In genomic region chr10:62352356-62352963, GRCh38 we compare ENCODE assay signal across 13 cellular contexts.
DNase-seq lines count a peak whose midpoint lies in the region; ATAC-seq and TF ChIP-seq lines count a peak whose summit lies in the region.
"Had no signal": no experiment of that assay in that cellular context is flagged by ENCODE, and none has a peak within 500 bp of the region (broad histone marks: within the 10 kb centered on the region; RNA-seq: fewer than 3 reads in every experiment).

No MANE protein-coding gene starts in this region.

- peaks cover 12% of the 10 kb centered on the region for H3K4me1 Mint-ChIP-seq in stimulated activated effector memory CD8-positive, alpha-beta T cell treated with anti-CD3 and anti-CD28 coated beads, Interleukin-12 subunit alpha, Interleukin-12 subunit beta, amount 100 ng/mL, for 72 hours
- H3K4me1 Mint-ChIP-seq: naive thymus-derived CD8-positive, alpha-beta T cell had no signal

- no peak overlapping the region for H3K4me3 ChIP-seq in fibroblast of pulmonary artery (replicated peaks; ENCODE audit: low read depth, low read length)
- H3K4me3 ChIP-seq: ascending aorta had no signal

- peaks cover 16% of the 10 kb centered on the region for H3K9me3 Mint-ChIP-seq in stimulated activated effector memory CD8-positive, alpha-beta T cell treated with anti-CD3 and anti-CD28 coated beads, Interleukin-12 subunit alpha, Interleukin-12 subunit beta, amount 100 ng/mL, for 72 hours

- no peaks in the 10 kb centered on the region for H3K36me3 Mint-ChIP-seq in stimulated activated effector memory CD8-positive, alpha-beta T cell treated with anti-CD3 and anti-CD28 coated beads, Interleukin-12 subunit alpha, Interleukin-12 subunit beta, amount 100 ng/mL, for 72 hours

- H3K4me3 Mint-ChIP-seq in stimulated activated effector memory CD8-positive, alpha-beta T cell treated with anti-CD3 and anti-CD28 coated beads, Interleukin-12 subunit alpha, Interleukin-12 subunit beta, amount 100 ng/mL, for 72 hours, result no peak overlapping the region
- H3K4me3 Mint-ChIP-seq: naive thymus-derived CD8-positive, alpha-beta T cell had no signal

- peak; percentile 75 for DNase-seq in activated effector memory CD4-positive, alpha-beta T cell treated with anti-CD3 and anti-CD28 coated beads, Interleukin-2, amount 50 U/mL, for 16 hours
- DNase-seq in activated effector memory CD4-positive, alpha-beta T cell treated with Interleukin-2 at 50 U/mL for 16 hours, result no peak
- peak; percentile 5 to 20 for DNase-seq in activated CD4-positive, alpha-beta T cell treated with anti-CD3 and anti-CD28 coated beads, Interleukin-2, amount 50 U/mL, for 4 hours
- DNase-seq in fibroblast of pulmonary artery (ENCODE audit: low read depth), result peak; percentile 5
- no peak for DNase-seq in stimulated activated effector memory CD8-positive, alpha-beta T cell treated with anti-CD3 and anti-CD28 coated beads, Interleukin-12 subunit alpha, Interleukin-12 subunit beta, amount 100 ng/mL, for 72 hours (ENCODE audit: low spot score in 2 of 2)
- no peak for DNase-seq in central memory CD4-positive, alpha-beta T cell
- DNase-seq: DMS79; left colon; naive thymus-derived CD8-positive, alpha-beta T cell; NCI-H2171 treated with DMSO at 0.1 percent for 48 hours had no signal

- H3K27ac Mint-ChIP-seq in stimulated activated effector memory CD8-positive, alpha-beta T cell treated with anti-CD3 and anti-CD28 coated beads, Interleukin-12 subunit alpha, Interleukin-12 subunit beta, amount 100 ng/mL, for 72 hours, result no peak overlapping the region
- H3K27ac Mint-ChIP-seq: naive thymus-derived CD8-positive, alpha-beta T cell had no signal

- peak; percentile 99 for ATAC-seq in stimulated activated effector memory CD8-positive, alpha-beta T cell treated with anti-CD3 and anti-CD28 coated beads, Interleukin-12 subunit alpha, Interleukin-12 subunit beta, amount 100 ng/mL, for 72 hours
- ATAC-seq in HG02973 (IDR thresholded peaks at IDR 0.05; ENCODE audit: unreplicated experiment), result no peak
- no peak for ATAC-seq in HG03354 (IDR thresholded peaks at IDR 0.05; ENCODE audit: poor library complexity, severe bottlenecking, unreplicated experiment)
- ATAC-seq: left colon; naive thymus-derived CD8-positive, alpha-beta T cell had no signal

- TF ChIP-seq CTCF in fibroblast of pulmonary artery (IDR thresholded peaks at IDR 0.05; ENCODE audit: low read length, missing control alignments), result no peak

Comparison
In these comparisons a context has a peak if more than half of its experiments do, and no peak if none do; other contexts are left out.
1. DNase-seq: peak in activated effector memory CD4-positive, alpha-beta T cell treated with anti-CD3 and anti-CD28 coated beads, Interleukin-2, amount 50 U/mL, for 16 hours (single experiment), activated CD4-positive, alpha-beta T cell treated with anti-CD3 and anti-CD28 coated beads, Interleukin-2, amount 50 U/mL, for 4 hours (2 of 2) and fibroblast of pulmonary artery (single experiment); none in activated effector memory CD4-positive, alpha-beta T cell treated with Interleukin-2 at 50 U/mL for 16 hours (single experiment), stimulated activated effector memory CD8-positive, alpha-beta T cell treated with anti-CD3 and anti-CD28 coated beads, Interleukin-12 subunit alpha, Interleukin-12 subunit beta, amount 100 ng/mL, for 72 hours (0 of 2) and central memory CD4-positive, alpha-beta T cell (single experiment).